In genomic region chr7:50533849-50534248, GRCh38 we compare ENCODE assay signal across 23 cellular contexts. TPM values are rescaled to one million over a fixed set of nuclear protein-coding genes. Genes with fewer than 3 reads are reported as not detected.
DNase-seq lines count a peak whose midpoint lies in the region; ATAC-seq, FAIRE-seq and TF ChIP-seq lines count a peak whose summit lies in the region.
"Had no signal": no experiment of that assay in that cellular context is flagged by ENCODE, and none has a peak within 500 bp of the region (broad histone marks: within the 10 kb centered on the region; RNA-seq: fewer than 3 reads in every experiment).

No MANE protein-coding gene starts in this region.

- peak; percentile 36 for DNase-seq in NCI-H748 (lab: John Stamatoyannopoulos, UW; ENCODE audit: unreplicated experiment)
- DNase-seq in NCI-H748 treated with DMSO at 0.1 percent for 48 hours (lab: John Stamatoyannopoulos, UW): no peak
- DNase-seq in RWPE1 (ENCODE audit: low spot score): no peak
- DNase-seq in hepatocyte (ENCODE audit: low spot score): peak; percentile 73
- no peak for DNase-seq in GM12892 (ENCODE audit: insufficient read length)
- no peak for DNase-seq in NCI-H1930 (lab: John Stamatoyannopoulos, UW)
- DNase-seq in nephron progenitor cell: no peak
- DNase-seq: activated CD4-positive, alpha-beta T cell treated with anti-CD3 and anti-CD28 coated beads for 4 hours; activated CD8-positive, alpha-beta memory T cell treated with anti-CD3 and anti-CD28 coated beads, Interleukin-2, amount 50 U/mL, for 4 hours; activated effector memory CD4-positive, alpha-beta T cell treated with anti-CD3 and anti-CD28 coated beads, Interleukin-2, amount 50 U/mL, for 16 hours; cerebellar nuclear complex; effector memory CD8-positive, alpha-beta T cell; foreskin melanocyte; HCEC 1CT; naive thymus-derived CD8-positive, alpha-beta T cell; NCI-H187 treated with DMSO at 0.1 percent for 48 hours; NCI-H446 treated with DMSO at 0.1 percent for 48 hours had no signal

- no peaks in the 10 kb centered on the region for H3K9me2 ChIP-seq in hepatocyte (replicated peaks; ENCODE audit: insufficient read depth)

- H3K27me3 Mint-ChIP-seq in nephron progenitor cell (ENCODE audit: low read depth, poor library complexity): peaks cover 7% of the 10 kb centered on the region

- CTCF ChIA-PET in RWPE1 (lab: Yijun Ruan, JAX): interaction anchor here (0.6 to 1.2 kb wide), 3 partner anchors 65 to 155 kb away, joined by 3 to 4 read pairs (median 4); no protein-coding TSS in a partner anchor

- FAIRE-seq in GM12892 (lab: Jason Lieb, UNC): no peak
- FAIRE-seq: GM18507 had no signal

- TF ChIP-seq CTCF in RWPE1 (conservative IDR thresholded peaks at IDR 0.05; ENCODE audit: low read depth): no peak
- TF ChIP-seq CTCF in hepatocyte (IDR thresholded peaks at IDR 0.05; ENCODE audit: poor library complexity): no peak
- TF ChIP-seq CTCF in nephron progenitor cell (IDR thresholded peaks at IDR 0.05): no peak

- no peaks in the 10 kb centered on the region for H3K36me3 ChIP-seq in hepatocyte (replicated peaks; ENCODE audit: insufficient read depth, low read depth)
- H3K36me3 ChIP-seq: BLaER1 treated with 17β-estradiol and CSF1 and Interleukin-3, amounts not matched to agents 10 nM and 100 nM had no signal

- TF ChIP-seq POLR2A in GM12892 (IDR thresholded peaks at IDR 0.05; ENCODE audit: low read depth, low read length): no peak

- ATAC-seq in esophagus mucosa: no peak
- ATAC-seq: effector memory CD8-positive, alpha-beta T cell; naive thymus-derived CD8-positive, alpha-beta T cell had no signal

- POLR2A ChIA-PET in RWPE1 (lab: Yijun Ruan, JAX; ENCODE audit: low non-redundant PET): interaction anchor here (0.6 kb wide), 1 partner anchor 16 kb away, joined by 8 read pairs; no protein-coding TSS in a partner anchor

- H3K4me3 ChIP-seq in hepatocyte: no peak overlapping the region
- H3K4me3 ChIP-seq: BLaER1 treated with 17β-estradiol and CSF1 and Interleukin-3, amounts not matched to agents 10 nM and 100 nM had no signal

- H2AFZ ChIP-seq in hepatocyte: no peak overlapping the region

- H3K4me1 ChIP-seq in hepatocyte (ENCODE audit: insufficient read depth): peaks cover 41% of the 10 kb centered on the region

- H3K9me3 Mint-ChIP-seq in nephron progenitor cell: peaks cover 4% of the 10 kb centered on the region
- H3K9me3 Mint-ChIP-seq: effector memory CD8-positive, alpha-beta T cell; naive thymus-derived CD8-positive, alpha-beta T cell had no signal

- peak overlapping the region; percentile 29 for H3K4me2 ChIP-seq in hepatocyte

- H3K27me3 ChIP-seq in hepatocyte: no peaks in the 10 kb centered on the region
- H3K27me3 ChIP-seq: BLaER1 treated with 17β-estradiol and CSF1 and Interleukin-3, amounts not matched to agents 10 nM and 100 nM had no signal

- peaks cover 26% of the 10 kb centered on the region for H3K4me1 Mint-ChIP-seq in nephron progenitor cell
- H3K4me1 Mint-ChIP-seq: naive thymus-derived CD8-positive, alpha-beta T cell had no signal

- no peak overlapping the region for H3K27ac Mint-ChIP-seq in nephron progenitor cell
- H3K27ac Mint-ChIP-seq: effector memory CD8-positive, alpha-beta T cell; naive thymus-derived CD8-positive, alpha-beta T cell had no signal

- H3K36me3 Mint-ChIP-seq in nephron progenitor cell (ENCODE audit: low read depth): no peaks in the 10 kb centered on the region
- H3K36me3 Mint-ChIP-seq: naive thymus-derived CD8-positive, alpha-beta T cell had no signal

- H3K9me3 ChIP-seq in hepatocyte (ENCODE audit: low read depth): no peaks in the 10 kb centered on the region
- H3K9me3 ChIP-seq: BLaER1 treated with 17β-estradiol and CSF1 and Interleukin-3, amounts not matched to agents 10 nM and 100 nM had no signal

- H3K27ac ChIP-seq in RWPE1 (peak overlapping the region; percentile 77), hepatocyte (peak overlapping the region; percentile 92)

- WGBS in hepatocyte (ENCODE audit: low lambda C conversion rate, missing lambda C conversion rate): 68% methylated on average over 3 of the region's 3 CpGs

- no peak overlapping the region for H3K4me3 Mint-ChIP-seq in nephron progenitor cell
- H3K4me3 Mint-ChIP-seq: effector memory CD8-positive, alpha-beta T cell; naive thymus-derived CD8-positive, alpha-beta T cell had no signal

- no peaks in the 10 kb centered on the region for H3K79me2 ChIP-seq in hepatocyte

- H4K20me1 ChIP-seq in hepatocyte (ENCODE audit: insufficient read depth, poor library complexity, severe bottlenecking): no peaks in the 10 kb centered on the region
- H4K20me1 ChIP-seq: BLaER1 treated with 17β-estradiol and CSF1 and Interleukin-3, amounts not matched to agents 10 nM and 100 nM had no signal

RNA-seq across cellular contexts. Expression of gene DDC, which starts 31.4 kb away (rescaled TPM):
- total RNA-seq in hepatocyte (56.1 and 58.0 TPM in 2 replicates), esophagus mucosa (not detected)
- 37.8 and 42.4 TPM in 2 replicates for polyA plus RNA-seq in hepatocyte
- polyA plus RNA-seq in GM12892 (2012; ENCODE audit: missing spikeins): not detected
- total RNA-seq: A172; naive thymus-derived CD8-positive, alpha-beta T cell; OCI-LY7; posterior vena cava had no signal
- polyA plus RNA-seq: naive thymus-derived CD8-positive, alpha-beta T cell had no signal

Comparison
In these comparisons a context has a peak if more than half of its experiments do, and no peak if none do; other contexts are left out.
1. DNase-seq: peak in NCI-H748 (single experiment) and hepatocyte (single experiment); none in NCI-H748 treated with DMSO at 0.1 percent for 48 hours (single experiment), RWPE1 (single experiment), GM12892 (single experiment), NCI-H1930 (0 of 2) and nephron progenitor cell (single experiment).
2. RNA of gene DDC, which starts 31.4 kb away (total RNA-seq): 56.1 to 58.0 TPM in hepatocyte; not detected in esophagus mucosa (single experiment); every median in the first group is over 10 times any median in the second.